ENCODE assay signal across 18 cellular contexts in the genomic region with DNA sequence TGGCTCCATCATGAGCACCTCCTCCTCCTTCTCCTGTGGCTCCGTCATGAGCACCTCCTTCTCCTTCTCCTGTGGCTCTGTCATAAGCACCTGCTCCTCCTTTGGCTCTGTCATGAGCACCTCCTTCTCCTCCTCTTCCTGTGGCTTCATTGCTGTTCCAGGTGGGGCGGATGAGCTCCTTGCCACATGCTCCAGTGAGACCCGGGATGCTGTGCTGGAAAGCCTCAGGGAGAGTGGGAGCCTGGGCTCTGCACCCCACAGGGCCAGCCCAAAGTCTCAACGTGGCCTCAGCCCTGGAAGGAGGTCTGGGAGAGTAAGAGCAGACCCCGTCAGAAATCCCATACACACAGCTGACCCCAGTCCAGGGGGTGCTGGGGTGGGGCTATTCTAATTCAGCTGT.
DNase-seq lines count a peak whose midpoint lies in the region; FAIRE-seq and TF ChIP-seq lines count a peak whose summit lies in the region.
"Had no signal": no experiment of that assay in that cellular context is flagged by ENCODE, and none has a peak within 500 bp of the region (broad histone marks: within the 10 kb centered on the region; RNA-seq: fewer than 3 reads in every experiment).

No MANE protein-coding gene starts in this region.

- H3K14ac ChIP-seq in H9 (ENCODE audit: insufficient read depth, low read length): no peak overlapping the region
- no peak overlapping the region for H3K14ac ChIP-seq in trophoblast cell (ENCODE audit: low read length)

- H4K91ac ChIP-seq in H9 (ENCODE audit: insufficient read length, low read depth, low read length) (no peak overlapping the region), trophoblast cell (ENCODE audit: low read depth, low read length) (peak overlapping the region; percentile 41)

- no peak overlapping the region for H4K12ac ChIP-seq in trophoblast cell (ENCODE audit: low read depth, low read length)

- H3K4me3 ChIP-seq in endodermal cell (ENCODE audit: low read length): no peak overlapping the region
- H3K4me3 ChIP-seq in trophoblast cell (ENCODE audit: low read depth, low read length): no peak overlapping the region
- H3K4me3 ChIP-seq in H7 (ENCODE audit: insufficient read depth, low read depth, low read length): no peak overlapping the region
- H3K4me3 ChIP-seq: GM23248, HAP-1 had no signal

- H3K4me3 Mint-ChIP-seq in H9 (no peak overlapping the region), endodermal cell (no peak overlapping the region)
- H3K4me3 Mint-ChIP-seq: CD4-positive, CD25-positive, alpha-beta regulatory T cell; CD8-positive, alpha-beta T cell; HFFc6 had no signal

- H3K79me1 ChIP-seq in H9 (ENCODE audit: insufficient read depth, low read depth, low read length, poor library complexity, severe bottlenecking) (no peaks in the 10 kb centered on the region), trophoblast cell (ENCODE audit: low read length) (peaks cover 31% of the 10 kb centered on the region)

- H3K4me1 Mint-ChIP-seq in H9 (peaks cover 22 to 24% of the 10 kb centered on the region in 2 experiments), endodermal cell (peaks cover 18% of the 10 kb centered on the region)
- H3K4me1 Mint-ChIP-seq: CD4-positive, CD25-positive, alpha-beta regulatory T cell had no signal

- H2AFZ ChIP-seq in H9 (ENCODE audit: low read length) (no peak overlapping the region), trophoblast cell (ENCODE audit: insufficient read depth, low read length, poor library complexity) (no peak overlapping the region)
- H2AFZ ChIP-seq: GM23248 had no signal

- H2BK120ac ChIP-seq in H9 (ENCODE audit: low read depth, low read length, poor library complexity, severe bottlenecking) (no peak overlapping the region), trophoblast cell (ENCODE audit: insufficient read depth, low read length, poor library complexity) (no peak overlapping the region)

- no peak overlapping the region for H3K4ac ChIP-seq in H9 (ENCODE audit: low read depth, low read length)
- H3K4ac ChIP-seq in trophoblast cell (ENCODE audit: low read depth, low read length): no peak overlapping the region

- H3K4me1 ChIP-seq in H9 (ENCODE audit: insufficient read depth, low read length): peaks cover 12% of the 10 kb centered on the region; the same call in 1 of the 2 replicates
- H3K4me1 ChIP-seq in endodermal cell (ENCODE audit: control insufficient read depth, insufficient read depth, low read length): no peaks in the 10 kb centered on the region
- peaks cover 23 to 27% of the 10 kb centered on the region in 2 experiments for H3K4me1 ChIP-seq in trophoblast cell (ENCODE audit: control insufficient read depth in 1 of 2, insufficient read depth in 2 of 2, low read length in 2 of 2)
- H3K4me1 ChIP-seq: Caco-2, HAP-1 had no signal

- WGBS in H9 (ENCODE audit: extremely low coverage, insufficient read length, low lambda C conversion rate): no CpG with 5 or more reads among the region's 5 CpGs
- WGBS in endodermal cell (ENCODE audit: insufficient coverage in 1 of 2, insufficient read length in 1 of 2), 2 experiments: 60 to 80% methylated on average over 2 to 5 of the region's 5 CpGs
- no CpG with 5 or more reads among the region's 5 CpGs for WGBS in trophoblast cell (ENCODE audit: extremely low coverage, insufficient coverage, insufficient read length)

- no peaks in the 10 kb centered on the region for H4K20me1 ChIP-seq in H9 (ENCODE audit: control insufficient read depth, insufficient read depth, insufficient read length)

- no peak overlapping the region for H4K5ac ChIP-seq in H9 (ENCODE audit: insufficient read length, low read depth, low read length)

- H3K18ac ChIP-seq in H9 (ENCODE audit: insufficient read length, low read depth, low read length) (no peak overlapping the region), trophoblast cell (ENCODE audit: low read length) (no peak overlapping the region)

- no peak for FAIRE-seq in GM12892 (lab: Jason Lieb, UNC)
- FAIRE-seq: G401.6, GM19239, H1 had no signal

- H4K8ac ChIP-seq in H9 (replicated peaks; ENCODE audit: insufficient read length, low read depth, low read length) (no peak overlapping the region), trophoblast cell (ENCODE audit: low read depth, low read length) (no peak overlapping the region)

- no peaks in the 10 kb centered on the region for H3K23me2 ChIP-seq in H9 (ENCODE audit: insufficient read length, low read depth, low read length, poor library complexity, severe bottlenecking)

- H3K23ac ChIP-seq in H9 (ENCODE audit: insufficient read length, low read depth, low read length) (no peak overlapping the region), trophoblast cell (ENCODE audit: low read length) (no peak overlapping the region)

- no peak overlapping the region for H3T11ph ChIP-seq in H9 (ENCODE audit: low read length)

- H2BK12ac ChIP-seq in H9 (ENCODE audit: insufficient read length, low read depth, low read length) (no peak overlapping the region), trophoblast cell (ENCODE audit: low read length) (peak overlapping the region; percentile 37)

- H3K9me3 Mint-ChIP-seq in H9 (peaks cover 0 to 5% of the 10 kb centered on the region in 2 experiments; a peak in 2 of 5 replicates), endodermal cell (no peaks in the 10 kb centered on the region)
- H3K9me3 Mint-ChIP-seq: CD8-positive, alpha-beta T cell had no signal

- no peak overlapping the region for H3K56ac ChIP-seq in H9 (ENCODE audit: insufficient read length, low read depth, low read length)

- no peak for TF ChIP-seq POLR2A in GM12892 (IDR thresholded peaks at IDR 0.05; ENCODE audit: low read depth, low read length)

- no peak overlapping the region for H2BK20ac ChIP-seq in H9 (ENCODE audit: low read depth, low read length, poor library complexity, severe bottlenecking)

- H3K4me2 ChIP-seq in H9 (ENCODE audit: insufficient read depth, insufficient read length, low read length): no peak overlapping the region
- no peak overlapping the region for H3K4me2 ChIP-seq in trophoblast cell (ENCODE audit: low read length)

- TF ChIP-seq CTCF in H9 (conservative IDR thresholded peaks at IDR 0.05) (no peak), endodermal cell (conservative IDR thresholded peaks at IDR 0.05) (no peak)

- H2BK15ac ChIP-seq in H9 (ENCODE audit: low read depth, low read length): no peak overlapping the region

- H3K27ac ChIP-seq in H9 (ENCODE audit: insufficient read length, low read depth, low read length): no peak overlapping the region
- no peak overlapping the region for H3K27ac ChIP-seq in endodermal cell (ENCODE audit: low read depth, low read length)
- H3K27ac ChIP-seq in trophoblast cell (ENCODE audit: low read depth, low read length): no peak overlapping the region
- H3K27ac ChIP-seq: C4-2B, GM23248 had no signal

- no peaks in the 10 kb centered on the region for H3K9me3 ChIP-seq in H9 (ENCODE audit: control insufficient read depth, low read depth, low read length)
- no peaks in the 10 kb centered on the region for H3K9me3 ChIP-seq in endodermal cell (ENCODE audit: control insufficient read depth, low read length)
- no peaks in the 10 kb centered on the region for H3K9me3 ChIP-seq in trophoblast cell (ENCODE audit: insufficient read depth, low read depth, low read length)
- H3K9me3 ChIP-seq: Caco-2 had no signal

- no peak overlapping the region for H3K27ac Mint-ChIP-seq in H9
- H3K27ac Mint-ChIP-seq in endodermal cell: no peak overlapping the region
- H3K27ac Mint-ChIP-seq: CD4-positive, CD25-positive, alpha-beta regulatory T cell; CD8-positive, alpha-beta T cell; HFFc6 had no signal

- DNase-seq in H9: peak; percentile 14
- DNase-seq in endodermal cell: peak; percentile 8
- DNase-seq in trophoblast cell: no peak
- DNase-seq in H7: no peak
- DNase-seq in GM12892 (ENCODE audit: insufficient read length): no peak
- no peak for DNase-seq in inferior parietal cortex (ENCODE audit: extremely low spot score)
- DNase-seq: Caco-2; CD4-positive, CD25-positive, alpha-beta regulatory T cell; DMS153; DND-41; GM23248; HFFc6 had no signal

- peaks cover 0 to 2% (median 0%) of the 10 kb centered on the region in 3 experiments; a peak in 2 of 7 replicates for H3K36me3 Mint-ChIP-seq in H9 (ENCODE audit: insufficient read depth in 1 of 3, low read depth in 3 of 3)
- no peaks in the 10 kb centered on the region for H3K36me3 Mint-ChIP-seq in endodermal cell (ENCODE audit: low read depth)
- H3K36me3 Mint-ChIP-seq: CD4-positive, CD25-positive, alpha-beta regulatory T cell; CD8-positive, alpha-beta T cell had no signal

- H2BK5ac ChIP-seq in H9 (ENCODE audit: insufficient read length, low read length) (no peak overlapping the region), trophoblast cell (ENCODE audit: low read depth, low read length, poor library complexity) (no peak overlapping the region)

- no peaks in the 10 kb centered on the region for H3K79me2 ChIP-seq in H9 (ENCODE audit: insufficient read depth, low read length)
- peaks cover 10% of the 10 kb centered on the region for H3K79me2 ChIP-seq in trophoblast cell (ENCODE audit: control insufficient read depth, insufficient read depth, low read length, poor library complexity)

- H2AK5ac ChIP-seq in H9 (ENCODE audit: insufficient read length, low read length) (no peak overlapping the region), trophoblast cell (ENCODE audit: low read length) (no peak overlapping the region)

- H3K36me3 ChIP-seq in endodermal cell (ENCODE audit: control insufficient read depth, insufficient read depth, low read length) (no peaks in the 10 kb centered on the region), trophoblast cell (ENCODE audit: control insufficient read depth in 1 of 2, insufficient read depth in 2 of 2, low read length in 2 of 2) (no peaks in the 10 kb centered on the region), H7 (replicated peaks; ENCODE audit: control insufficient read depth, insufficient read depth, low read length) (no peaks in the 10 kb centered on the region)
- H3K36me3 ChIP-seq: HAP-1 had no signal

- H3K9ac ChIP-seq in H9 (ENCODE audit: extremely low read depth, insufficient read length, low read length): no peak overlapping the region
- no peak overlapping the region for H3K9ac ChIP-seq in endodermal cell (ENCODE audit: extremely low read depth, low read length, poor library complexity, severe bottlenecking)
- H3K9ac ChIP-seq in trophoblast cell (ENCODE audit: low read length): no peak overlapping the region
- H3K9ac ChIP-seq: GM23248 had no signal

- H3K27me3 ChIP-seq in H9 (ENCODE audit: insufficient read depth, low read length) (no peaks in the 10 kb centered on the region), endodermal cell (ENCODE audit: control insufficient read depth, insufficient read depth, low read length, poor library complexity, severe bottlenecking) (no peaks in the 10 kb centered on the region), trophoblast cell (ENCODE audit: insufficient read depth, low read length) (no peaks in the 10 kb centered on the region), H7 (ENCODE audit: control insufficient read depth, insufficient read depth, low read length) (no peaks in the 10 kb centered on the region; the same call in 1 of the 2 replicates)

- peaks cover 38% of the 10 kb centered on the region for H3K27me3 Mint-ChIP-seq in H9 (ENCODE audit: low read depth)
- peaks cover 2% of the 10 kb centered on the region for H3K27me3 Mint-ChIP-seq in endodermal cell (ENCODE audit: insufficient read depth)
- H3K27me3 Mint-ChIP-seq: CD4-positive, CD25-positive, alpha-beta regulatory T cell had no signal

Comparison
In these comparisons a context has a peak if more than half of its experiments do, and no peak if none do; other contexts are left out.
1. DNase-seq: peak in H9 (single experiment) and endodermal cell (single experiment); none in trophoblast cell (0 of 2), H7 (single experiment), GM12892 (single experiment) and inferior parietal cortex (single experiment).